In the genomic region with DNA sequence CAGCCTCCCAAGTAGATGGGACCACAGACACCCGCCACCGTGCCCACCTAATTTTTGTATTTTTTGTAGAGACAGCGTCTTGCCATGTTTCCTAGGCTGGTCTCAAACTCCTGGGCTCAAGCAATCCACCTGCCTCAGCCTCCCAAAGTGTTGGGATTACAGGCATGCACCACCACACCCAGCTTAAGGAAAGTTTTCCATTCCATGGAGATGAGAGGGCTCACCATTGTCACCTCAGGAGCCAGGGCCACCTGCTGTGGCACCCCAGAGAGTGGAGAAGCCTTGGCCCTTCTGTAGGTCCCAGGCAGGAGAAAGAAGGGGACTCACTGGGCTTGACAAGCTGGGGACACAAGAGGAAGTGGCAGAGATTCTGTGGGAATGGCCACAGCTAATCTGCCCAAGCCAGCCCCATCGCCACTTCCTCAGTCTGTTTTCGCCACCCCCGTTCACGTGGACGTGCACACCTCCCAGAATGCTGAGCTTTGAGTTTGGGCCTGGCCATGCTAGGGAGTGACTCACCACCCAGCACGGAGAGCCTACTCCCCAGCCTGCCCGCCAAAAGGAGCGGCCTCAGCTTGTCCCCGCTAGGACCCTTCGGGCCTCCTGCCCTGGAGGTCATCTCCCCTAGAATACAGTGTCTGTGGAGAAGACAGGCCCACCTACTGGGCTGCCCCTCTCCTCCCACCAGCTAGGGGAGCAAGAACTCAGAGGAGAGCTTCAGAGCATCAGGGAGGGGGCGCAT, we compare ENCODE assay signal across 8 cellular contexts. TPM values are rescaled to one million over a fixed set of nuclear protein-coding genes. Genes with fewer than 3 reads are reported as not detected.
DNase-seq lines count a peak whose midpoint lies in the region; ATAC-seq and TF ChIP-seq lines count a peak whose summit lies in the region.

No MANE protein-coding gene starts in this region.

- intact Hi-C loops in psoas muscle (cut with DNase I) = no loop called here

- peak; percentile 68 for DNase-seq in H4 (ENCODE audit: low spot score)
- no peak for DNase-seq in T-helper 2 cell treated with Interferon-gamma antibody and Interleukin-4, amounts not matched to agents 5 μg/mL and 100 μg/mL, for 36 hours (ENCODE audit: low spot score)
- DNase-seq in globus pallidus (ENCODE audit: low spot score) = peak; percentile 72
- peak; percentile 82 to 88 for DNase-seq in psoas muscle
- DNase-seq in GM13976 (ENCODE audit: low spot score) = no peak
- no peak for DNase-seq in NCI-H2107 (lab: John Stamatoyannopoulos, UW)
- DNase-seq in NCI-H2227 treated with DMSO at 0.1 percent for 48 hours (lab: John Stamatoyannopoulos, UW) = no peak

- ATAC-seq in psoas muscle = peak; percentile 10 to 33 (median 16)
- no peak for ATAC-seq in HG02759 (IDR thresholded peaks at IDR 0.05; ENCODE audit: unreplicated experiment)

- no peaks in the 10 kb centered on the region for H3K9me3 Mint-ChIP-seq in T-helper 2 cell treated with Interferon-gamma antibody and Interleukin-4, amounts not matched to agents 5 μg/mL and 100 μg/mL, for 36 hours

- H3K4me1 Mint-ChIP-seq in T-helper 2 cell treated with Interferon-gamma antibody and Interleukin-4, amounts not matched to agents 5 μg/mL and 100 μg/mL, for 36 hours (ENCODE audit: low read depth) = peaks cover 37% of the 10 kb centered on the region

- TF ChIP-seq CTCF in psoas muscle (IDR thresholded peaks at IDR 0.05) = no peak
- TF ChIP-seq CTCF in GM13976 (IDR thresholded peaks at IDR 0.05; ENCODE audit: borderline replicate concordance, control extremely low read depth, extremely low read depth, insufficient read depth, missing control alignments) = no peak

- peaks cover 4% of the 10 kb centered on the region for H3K36me3 Mint-ChIP-seq in T-helper 2 cell treated with Interferon-gamma antibody and Interleukin-4, amounts not matched to agents 5 μg/mL and 100 μg/mL, for 36 hours (ENCODE audit: low read depth)

- no peak overlapping the region for H3K27ac Mint-ChIP-seq in T-helper 2 cell treated with Interferon-gamma antibody and Interleukin-4, amounts not matched to agents 5 μg/mL and 100 μg/mL, for 36 hours

- WGBS in psoas muscle, 3 donors = 69 to 79% (median 71%) methylated on average over 14 of the region's 14 CpGs

- peak overlapping the region; percentile 8 for H3K4me3 Mint-ChIP-seq in T-helper 2 cell treated with Interferon-gamma antibody and Interleukin-4, amounts not matched to agents 5 μg/mL and 100 μg/mL, for 36 hours

- no peaks in the 10 kb centered on the region for H3K27me3 ChIP-seq in psoas muscle (ENCODE audit: insufficient read depth in 3 of 3, low read length in 2 of 3)

- peaks cover 62% of the 10 kb centered on the region for H3K4me1 ChIP-seq in psoas muscle

- no peaks in the 10 kb centered on the region for H3K9me3 ChIP-seq in psoas muscle

- no peaks in the 10 kb centered on the region for H3K36me3 ChIP-seq in psoas muscle (ENCODE audit: insufficient read depth in 1 of 2, low read depth in 1 of 2)

- peak overlapping the region; percentile 71 for H3K27ac ChIP-seq in psoas muscle

- in situ Hi-C loops in GM13976 (cut with MboI; ENCODE audit: low sequenced_read_pairs, unreplicated experiment) = no loop called here

- H3K27me3 Mint-ChIP-seq in T-helper 2 cell treated with Interferon-gamma antibody and Interleukin-4, amounts not matched to agents 5 μg/mL and 100 μg/mL, for 36 hours (ENCODE audit: low read depth) = no peaks in the 10 kb centered on the region

- H3K4me3 ChIP-seq in psoas muscle = no peak overlapping the region

RNA-seq across cellular contexts. Expression of a gene that starts 4.8 kb away (rescaled TPM):
- total RNA-seq in H4 (2014; rRNA removed; shearing (Covaris generic)) = 22.0 and 37.4 TPM in 2 replicates
- 10 to 100 TPM; 15.0 to 32.5 (median 24.4) TPM for total RNA-seq in psoas muscle
- 10 to 100 TPM; 14.8 to 40.2 (median 25.1) TPM for polyA plus RNA-seq in psoas muscle

RNA-seq across cellular contexts. Expression of a gene that starts 16.9 kb away (rescaled TPM):
- 24.8 and 30.2 TPM in 2 replicates for total RNA-seq in H4 (2014; rRNA removed; shearing (Covaris generic))
- not detected for total RNA-seq in psoas muscle
- polyA plus RNA-seq in psoas muscle = under 1 TPM in 2 of 3 donors, not detected in 1; 0.12 to 0.23 TPM

Comparison
In these comparisons a context has a peak if more than half of its experiments do, and no peak if none do; other contexts are left out.
1. DNase-seq: peak in H4 (single experiment), globus pallidus (single experiment) and psoas muscle (2 of 2); none in T-helper 2 cell treated with Interferon-gamma antibody and Interleukin-4, amounts not matched to agents 5 μg/mL and 100 μg/mL, for 36 hours (single experiment), GM13976 (single experiment), NCI-H2107 (single experiment) and NCI-H2227 treated with DMSO at 0.1 percent for 48 hours (single experiment).
2. RNA of a gene that starts 16.9 kb away (total RNA-seq): 24.8 to 30.2 TPM in H4; not detected in psoas muscle; every median in the first group is over 10 times any median in the second.